ENCODE assay signal across 12 cellular contexts in genomic region chr5:2184563-2185540, GRCh38.
"Had no signal": no experiment of that assay in that cellular context is flagged by ENCODE, and none has a peak within 500 bp of the region (broad histone marks: within the 10 kb centered on the region; RNA-seq: fewer than 3 reads in every experiment).

No MANE protein-coding gene starts in this region.

- H3K4me3 ChIP-seq: neural progenitor cell, SK-N-MC, skin epidermis, transverse colon had no signal

- H3K27me3 ChIP-seq: neural progenitor cell, transverse colon had no signal

- H3K4me1 ChIP-seq: neural progenitor cell, parathyroid adenoma, transverse colon had no signal

- H3K27ac ChIP-seq: neural progenitor cell, parathyroid adenoma, SK-N-MC, skin epidermis, transverse colon had no signal

- H3K9me3 ChIP-seq: transverse colon had no signal

- DNase-seq: activated CD4-positive, alpha-beta T cell treated with anti-CD3 and anti-CD28 coated beads, Interleukin-2, amount 10 ng/mL, durations not matched to agents 24 days and 14 days; activated CD4-positive, CD25-positive, alpha-beta regulatory T cell; activated naive CD4-positive, alpha-beta T cell treated with anti-CD3 and anti-CD28 coated beads, Interleukin-2, amount 50 U/mL, for 16 hours; activated T-cell treated with anti-CD3 and anti-CD28 coated beads for 4 hours; stimulated activated CD4-positive, alpha-beta T cell treated with anti-CD3 and anti-CD28 coated beads, Interleukin-4, amount 100 ng/mL, for 24 hours; stimulated activated naive CD4-positive, alpha-beta T cell; substantia nigra; transverse colon had no signal

- H3K36me3 ChIP-seq: neural progenitor cell, transverse colon had no signal
